ENCODE assay signal across 19 cellular contexts in the genomic region with DNA sequence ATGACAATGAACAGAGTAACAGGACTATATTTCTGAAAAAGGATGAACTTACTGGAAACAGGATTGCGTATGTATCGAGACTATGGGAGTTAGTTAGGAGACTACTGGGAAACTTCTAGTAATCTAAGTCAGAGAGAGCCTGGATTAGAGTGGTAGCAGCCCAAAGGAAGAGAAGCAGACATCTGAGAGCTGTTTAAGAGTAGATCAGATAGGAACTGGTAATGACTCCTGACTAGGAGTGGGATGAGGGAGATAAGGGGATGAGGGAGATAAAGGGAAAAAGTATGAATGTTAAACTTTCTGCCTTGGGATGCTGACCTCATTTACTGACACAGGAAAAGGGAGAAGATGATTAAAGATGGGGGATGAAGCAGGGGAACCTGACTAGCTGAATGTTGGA.
"Had no signal": no experiment of that assay in that cellular context is flagged by ENCODE, and none has a peak within 500 bp of the region (broad histone marks: within the 10 kb centered on the region; RNA-seq: fewer than 3 reads in every experiment).

No MANE protein-coding gene starts in this region.

- H2AFZ ChIP-seq: parathyroid adenoma had no signal

- H3K4me3 ChIP-seq: cardiac muscle cell, heart right ventricle, prostate gland, right lobe of liver, stomach, suprapubic skin, tibial nerve, upper lobe of right lung had no signal

- ATAC-seq: effector memory CD8-positive, alpha-beta T cell; heart right ventricle; natural killer cell treated with Interleukin-12 subunit alpha and Interleukin-12 subunit beta and Interleukin-15 and Interleukin-18, amount 100 ng/mL, for 72 hours; right lobe of liver; stimulated activated naive B cell treated with anti-CD40 and anti-IgM and Interleukin-4, amounts not matched to agents 10 μg/mL and 1 μg/mL and 100 μg/mL, for 72 hours; upper lobe of right lung had no signal

- H3K27ac ChIP-seq: cardiac muscle cell, parathyroid adenoma, right lobe of liver, suprapubic skin had no signal

- H3K27me3 ChIP-seq: cardiac muscle cell, heart right ventricle, right lobe of liver, stomach, suprapubic skin, tibial nerve, upper lobe of right lung had no signal

- DNase-seq: effector memory CD8-positive, alpha-beta T cell; heart right ventricle; hypothalamus; kidney glomerular epithelial cell; midbrain; right lobe of liver; stimulated activated CD4-positive, alpha-beta T cell treated with anti-CD3 and anti-CD28 coated beads, Interleukin-2, amount 100 ng/mL, for 24 hours; stimulated activated CD4-positive, alpha-beta T cell treated with anti-CD3 and anti-CD28 coated beads, Interleukin-4, amount 100 ng/mL, for 4 hours; stimulated activated naive B cell treated with anti-CD40 and anti-IgM and Interleukin-4, amounts not matched to agents 10 μg/mL and 1 μg/mL and 100 μg/mL, for 72 hours; stomach; upper lobe of right lung had no signal

- H3K9me3 ChIP-seq: heart right ventricle, prostate gland, right lobe of liver, stomach, suprapubic skin, tibial nerve, upper lobe of right lung had no signal

- H3K4me1 ChIP-seq: parathyroid adenoma, prostate gland, suprapubic skin, upper lobe of right lung had no signal

- FAIRE-seq: frontal cortex, islet of Langerhans had no signal

- H3K79me2 ChIP-seq: parathyroid adenoma had no signal

- H3K9ac ChIP-seq: parathyroid adenoma had no signal
